Comparison of ENCODE assay signal across 22 cellular contexts in the genomic region with DNA sequence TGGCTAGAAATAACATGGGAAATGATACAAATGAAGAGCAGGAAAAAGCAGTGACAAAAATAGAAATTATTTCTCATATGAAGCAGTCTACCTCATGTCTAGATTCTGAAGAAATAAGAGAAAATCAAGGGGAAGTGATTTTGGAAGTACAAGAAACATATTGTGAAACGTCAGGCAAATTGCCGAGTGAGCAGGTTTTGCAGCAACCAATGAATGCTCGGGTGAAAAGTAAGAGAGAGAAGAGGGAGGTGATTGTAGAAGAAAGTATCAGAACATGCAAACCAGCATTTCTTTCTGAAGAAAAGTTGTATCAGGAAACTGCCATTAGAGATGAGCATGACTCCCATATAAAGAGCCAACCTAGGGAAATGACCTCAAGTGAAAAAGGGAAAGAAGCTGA.
A peak's percentile ranks its signal among the peaks of the same experiment; 100 is the strongest.
DNase-seq lines count a peak whose midpoint lies in the region; ATAC-seq, FAIRE-seq and TF ChIP-seq lines count a peak whose summit lies in the region.
"Had no signal": no experiment of that assay in that cellular context is flagged by ENCODE, and none has a peak within 500 bp of the region (broad histone marks: within the 10 kb centered on the region; RNA-seq: fewer than 3 reads in every experiment).

No MANE protein-coding gene starts in this region.

- H3K9ac ChIP-seq in K562 (ENCODE audit: insufficient read depth in 1 of 2, low read depth in 2 of 2, low read length in 2 of 2), result no peak overlapping the region

- H3K4me3 ChIP-seq in Caco-2 (ENCODE audit: low read depth, low read length) (no peak overlapping the region), K562 (no peak overlapping the region)
- H3K4me3 ChIP-seq in naive thymus-derived CD4-positive, alpha-beta T cell (ENCODE audit: low read length), result no peak overlapping the region
- H3K4me3 ChIP-seq: coronary artery had no signal

- WGBS in K562 (ENCODE audit: insufficient coverage, low coverage, missing lambda C conversion rate), result 73% methylated on average over 3 of the region's 3 CpGs

- in situ Hi-C loops in K562 (cut with MboI), result no loop called here

- no peaks in the 10 kb centered on the region for H3K79me2 ChIP-seq in K562 (ENCODE audit: control insufficient read depth, insufficient read depth, low read length)

- no peak for TF ChIP-seq POLR2A in K562 (conservative IDR thresholded peaks at IDR 0.05)

- no peak for FAIRE-seq in K562 (lab: Jason Lieb, UNC)
- FAIRE-seq: D721Med, endometrium, GM18507 had no signal

- TF ChIP-seq EP300 in K562 (IDR thresholded peaks at IDR 0.05; ENCODE audit: low read length), result no peak

- no peaks in the 10 kb centered on the region for H4K20me1 ChIP-seq in K562 (replicated peaks; ENCODE audit: control insufficient read depth, insufficient read depth, low read length)

- H3K36me3 Mint-ChIP-seq in Caco-2 (ENCODE audit: insufficient read depth, unreplicated experiment), result peaks cover 83% of the 10 kb centered on the region
- peaks cover 0 to 51% (median 30%) of the 10 kb centered on the region in 5 donors for H3K36me3 Mint-ChIP-seq in naive thymus-derived CD4-positive, alpha-beta T cell

- peak overlapping the region; percentile 49 for H3K27ac Mint-ChIP-seq in Caco-2 (ENCODE audit: unreplicated experiment)
- H3K27ac Mint-ChIP-seq in naive thymus-derived CD4-positive, alpha-beta T cell, result peak overlapping the region in 6 of 9 donors; percentile 15 to 55 (median 38)
- H3K27ac Mint-ChIP-seq: HFFc6; stimulated activated naive CD8-positive, alpha-beta T cell treated with anti-CD3 and anti-CD28 coated beads, Interleukin-15, Interleukin-2, amounts not matched to agents 100 ng/mL and 50 ng/mL, for 24 hours had no signal

- H3K27me3 ChIP-seq in Caco-2 (replicated peaks; ENCODE audit: control insufficient read depth, insufficient read depth, low read length) (no peaks in the 10 kb centered on the region), K562 (ENCODE audit: control insufficient read depth in 2 of 2, insufficient read depth in 2 of 2, low read length in 2 of 2) (no peaks in the 10 kb centered on the region)
- no peaks in the 10 kb centered on the region for H3K27me3 ChIP-seq in naive thymus-derived CD4-positive, alpha-beta T cell (ENCODE audit: control insufficient read depth in 2 of 2, insufficient read depth in 2 of 2, low read length in 2 of 2)

- CTCF ChIA-PET in Caco-2 (lab: Charles Lee) (no interaction called here), K562 (lab: Yijun Ruan, JAX; ENCODE audit: low intra/inter-chr PET ratio) (no interaction called here)
- CTCF ChIA-PET in naive thymus-derived CD4-positive, alpha-beta T cell (lab: Charles Lee), result no interaction called here

- POLR2A ChIA-PET in Caco-2 (lab: Charles Lee), result no interaction called here
- POLR2A ChIA-PET in K562 (lab: Yijun Ruan, JAX), result no interaction called here
- POLR2A ChIA-PET in naive thymus-derived CD4-positive, alpha-beta T cell (lab: Charles Lee), result no interaction called here

- no peak overlapping the region for H2AFZ ChIP-seq in K562 (ENCODE audit: low read depth, low read length)

- H3K9me1 ChIP-seq in K562 (ENCODE audit: control insufficient read depth, insufficient read depth, low read length), result no peaks in the 10 kb centered on the region

- no TSS peak for BruUV-seq in Caco-2 (replicated peaks; lab: Mats Ljungman, UMichigan)
- BruUV-seq in K562 (replicated peaks; lab: Mats Ljungman, UMichigan), result no TSS peak

- intact Hi-C loops in Caco-2 (cut with micrococcal nuclease; ENCODE audit: unreplicated experiment), result no loop called here
- intact Hi-C loops in K562 (cut with micrococcal nuclease), result no loop called here
- intact Hi-C loops in naive thymus-derived CD4-positive, alpha-beta T cell (cut with micrococcal nuclease), result no loop called here

- no peak overlapping the region for H3K4me3 Mint-ChIP-seq in Caco-2 (ENCODE audit: unreplicated experiment)
- H3K4me3 Mint-ChIP-seq in naive thymus-derived CD4-positive, alpha-beta T cell, result no peak overlapping the region
- H3K4me3 Mint-ChIP-seq: HFFc6; stimulated activated naive CD8-positive, alpha-beta T cell treated with anti-CD3 and anti-CD28 coated beads, Interleukin-15, Interleukin-2, amounts not matched to agents 100 ng/mL and 50 ng/mL, for 24 hours had no signal

- H3K4me2 ChIP-seq in K562 (ENCODE audit: insufficient read depth, low read length), result no peak overlapping the region

- TF ChIP-seq CTCF in Caco-2 (IDR thresholded peaks at IDR 0.05; ENCODE audit: insufficient read depth in 1 of 2, low read depth in 1 of 2, low read length in 1 of 2, severe bottlenecking in 1 of 2, unreplicated experiment in 1 of 2) (no peak), K562 (IDR thresholded peaks at IDR 0.05 in 2 of 3, conservative IDR thresholded peaks at IDR 0.05 in 1 of 3; ENCODE audit: insufficient read depth in 2 of 3, low read depth in 1 of 3, low read length in 3 of 3) (no peak)

- H3K9me3 ChIP-seq in Caco-2, result no peaks in the 10 kb centered on the region
- no peaks in the 10 kb centered on the region for H3K9me3 ChIP-seq in K562 (replicated peaks; ENCODE audit: control insufficient read depth, insufficient read depth, low read depth, low read length)
- no peaks in the 10 kb centered on the region for H3K9me3 ChIP-seq in naive thymus-derived CD4-positive, alpha-beta T cell (ENCODE audit: control insufficient read depth in 2 of 3, low read length in 3 of 3)

- TF ChIP-seq RAD21 in K562 (CRISPR knock-in tag; conservative IDR thresholded peaks at IDR 0.05 in 1 of 2, IDR thresholded peaks at IDR 0.05 in 1 of 2), result no peak

- H3K9me3 Mint-ChIP-seq in Caco-2 (ENCODE audit: unreplicated experiment), result no peaks in the 10 kb centered on the region
- no peaks in the 10 kb centered on the region for H3K9me3 Mint-ChIP-seq in naive thymus-derived CD4-positive, alpha-beta T cell
- H3K9me3 Mint-ChIP-seq: HFFc6; stimulated activated naive CD8-positive, alpha-beta T cell treated with anti-CD3 and anti-CD28 coated beads, Interleukin-15, Interleukin-2, amounts not matched to agents 100 ng/mL and 50 ng/mL, for 24 hours had no signal

- H3K27ac ChIP-seq in K562 (ENCODE audit: extremely low read depth, low read depth, low read length), result no peak overlapping the region
- no peak overlapping the region for H3K27ac ChIP-seq in naive thymus-derived CD4-positive, alpha-beta T cell (ENCODE audit: low read depth, low read length)
- H3K27ac ChIP-seq: 22Rv1, coronary artery had no signal

- peak; percentile 26 for DNase-seq in NOMO-1 treated with DMSO at 0.1 percent for 48 hours (lab: John Stamatoyannopoulos, UW; ENCODE audit: unreplicated experiment)
- no peak for DNase-seq in NOMO-1 treated with dmso at 0.1 percent for 144 hours (lab: John Stamatoyannopoulos, UW; ENCODE audit: unreplicated experiment)
- DNase-seq in Caco-2, result no peak
- no peak for DNase-seq in K562 (ENCODE audit: extremely low read depth in 1 of 4, low spot score in 3 of 4)
- no peak for DNase-seq in naive thymus-derived CD4-positive, alpha-beta T cell
- no peak for DNase-seq in DMS79 (lab: John Stamatoyannopoulos, UW)
- no peak for DNase-seq in COLO668 (lab: John Stamatoyannopoulos, UW; ENCODE audit: unreplicated experiment)
- DNase-seq: activated CD4-positive, alpha-beta T cell treated with anti-CD3 and anti-CD28 coated beads for 48 hours; AML-193; HFFc6; NCI-H2171 treated with DMSO at 0.1 percent for 48 hours; NCI-H526; SHP77; stimulated activated CD4-positive, alpha-beta T cell treated with anti-CD3 and anti-CD28 coated beads, Interleukin-4, amount 100 ng/mL, for 1 hour; trophoblast cell had no signal

- no peaks in the 10 kb centered on the region for H3K27me3 Mint-ChIP-seq in Caco-2 (ENCODE audit: insufficient read depth, unreplicated experiment)
- no peaks in the 10 kb centered on the region for H3K27me3 Mint-ChIP-seq in naive thymus-derived CD4-positive, alpha-beta T cell
- H3K27me3 Mint-ChIP-seq: stimulated activated naive CD8-positive, alpha-beta T cell treated with anti-CD3 and anti-CD28 coated beads, Interleukin-15, Interleukin-2, amounts not matched to agents 100 ng/mL and 50 ng/mL, for 24 hours had no signal

- ATAC-seq in K562, result no peak
- ATAC-seq in naive thymus-derived CD4-positive, alpha-beta T cell, result no peak
- ATAC-seq in HG03097 (IDR thresholded peaks at IDR 0.05; ENCODE audit: low FRiP score, unreplicated experiment), result no peak

- H3K4me1 ChIP-seq in Caco-2, result peaks cover 19% of the 10 kb centered on the region
- no peaks in the 10 kb centered on the region for H3K4me1 ChIP-seq in K562 (replicated peaks in 1 of 2; ENCODE audit: control insufficient read depth in 2 of 2, insufficient read depth in 2 of 2, low read length in 2 of 2)
- no peaks in the 10 kb centered on the region for H3K4me1 ChIP-seq in naive thymus-derived CD4-positive, alpha-beta T cell (ENCODE audit: control insufficient read depth in 2 of 2, insufficient read depth in 2 of 2, low read length in 2 of 2)

- H3K36me3 ChIP-seq in Caco-2 (ENCODE audit: control insufficient read depth, insufficient read depth, low read length), result no peaks in the 10 kb centered on the region
- peaks cover 92% of the 10 kb centered on the region for H3K36me3 ChIP-seq in K562 (ENCODE audit: control insufficient read depth, insufficient read depth, low read length)
- H3K36me3 ChIP-seq in naive thymus-derived CD4-positive, alpha-beta T cell (ENCODE audit: control insufficient read depth in 2 of 3, insufficient read depth in 3 of 3, low read length in 3 of 3), result peaks cover 31 to 93% (median 34%) of the 10 kb centered on the region in 3 experiments

- peaks cover 14% of the 10 kb centered on the region for H3K4me1 Mint-ChIP-seq in Caco-2 (ENCODE audit: low read depth, unreplicated experiment)
- H3K4me1 Mint-ChIP-seq in naive thymus-derived CD4-positive, alpha-beta T cell, result peaks cover 0 to 29% (median 5%) of the 10 kb centered on the region in 7 donors

TF ChIP-seq in K562, 482 proteins besides CTCF, POLR2A, EP300 and RAD21 (continues in another document):
- TF ChIP-seq C11orf30 (IDR thresholded peaks at IDR 0.05; ENCODE audit: low read depth) (peak; percentile 73), PRPF4 (IDR thresholded peaks at IDR 0.05; ENCODE audit: insufficient read depth, low read depth, low read length, poor library complexity, severe bottlenecking) (no peak), TCFL5 (CRISPR knock-in tag; conservative IDR thresholded peaks at IDR 0.05) (no peak), MAFF (IDR thresholded peaks at IDR 0.05; ENCODE audit: low read length) (peak; percentile 42; the same call in 1 of the 2 replicates), RB1 (IDR thresholded peaks at IDR 0.05; ENCODE audit: low read depth) (no peak)
- TF ChIP-seq, protein P1, sequence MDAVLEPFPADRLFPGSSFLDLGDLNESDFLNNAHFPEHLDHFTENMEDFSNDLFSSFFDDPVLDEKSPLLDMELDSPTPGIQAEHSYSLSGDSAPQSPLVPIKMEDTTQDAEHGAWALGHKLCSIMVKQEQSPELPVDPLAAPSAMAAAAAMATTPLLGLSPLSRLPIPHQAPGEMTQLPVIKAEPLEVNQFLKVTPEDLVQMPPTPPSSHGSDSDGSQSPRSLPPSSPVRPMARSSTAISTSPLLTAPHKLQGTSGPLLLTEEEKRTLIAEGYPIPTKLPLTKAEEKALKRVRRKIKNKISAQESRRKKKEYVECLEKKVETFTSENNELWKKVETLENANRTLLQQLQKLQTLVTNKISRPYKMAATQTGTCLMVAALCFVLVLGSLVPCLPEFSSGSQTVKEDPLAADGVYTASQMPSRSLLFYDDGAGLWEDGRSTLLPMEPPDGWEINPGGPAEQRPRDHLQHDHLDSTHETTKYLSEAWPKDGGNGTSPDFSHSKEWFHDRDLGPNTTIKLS (IDR thresholded peaks at IDR 0.05; ENCODE audit: borderline replicate concordance, low read depth), result no peak
